Comparison of ENCODE assay signal across 8 cellular contexts in the genomic region with DNA sequence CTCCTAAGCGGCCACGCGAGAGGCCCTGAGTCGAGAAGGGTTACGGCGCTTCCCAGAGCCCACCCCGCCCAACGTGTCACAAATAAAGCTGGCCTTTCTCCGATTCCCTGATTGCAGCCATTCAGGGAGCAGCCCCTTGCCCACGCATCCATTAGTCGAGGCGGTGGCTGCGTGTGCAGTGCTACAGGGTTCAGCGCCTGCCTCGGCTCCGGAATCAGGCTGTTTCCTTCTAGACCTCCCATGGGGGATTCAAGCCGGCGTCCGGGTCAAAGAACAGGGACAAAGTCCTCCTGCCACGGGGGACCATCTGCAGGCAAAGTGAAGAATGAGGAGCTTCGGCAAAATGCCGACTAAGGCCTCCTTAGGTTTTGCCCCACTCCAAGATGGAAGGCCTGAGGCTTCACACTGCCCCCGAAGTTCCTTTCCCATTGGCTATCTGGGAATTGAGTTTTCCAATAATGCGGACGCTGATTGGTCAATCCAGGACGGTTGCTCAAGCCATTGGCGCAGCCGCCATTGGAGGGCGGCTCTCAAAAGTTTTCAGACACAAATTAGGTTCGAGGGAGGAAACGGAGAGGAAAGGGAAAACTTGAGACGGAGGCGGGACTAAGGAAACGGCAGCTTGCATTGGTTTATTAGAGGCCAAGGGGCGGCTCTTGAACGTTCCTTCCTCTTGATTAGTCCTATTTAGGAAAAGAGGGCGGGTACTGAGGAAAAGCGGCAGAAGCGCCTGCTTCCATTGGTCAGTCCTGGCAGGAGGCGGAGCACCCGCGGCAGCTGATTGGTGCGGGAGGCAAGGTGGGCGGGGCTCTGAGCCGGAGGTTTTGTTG. TPM values are rescaled to one million over a fixed set of nuclear protein-coding genes. Genes with fewer than 3 reads are reported as not detected.
DNase-seq lines count a peak whose midpoint lies in the region; FAIRE-seq and TF ChIP-seq lines count a peak whose summit lies in the region.

No MANE protein-coding gene starts in this region.

- no peaks in the 10 kb centered on the region for H3K27me3 Mint-ChIP-seq in activated naive CD4-positive, alpha-beta T cell treated with anti-CD3 and anti-CD28 coated beads for 36 hours (ENCODE audit: low read depth)

- DNase-seq in GM04503 (ENCODE audit: low read depth) (peak; percentile 100), HFF-Myc (ENCODE audit: extremely low read depth, low read depth) (peak; percentile 100), MV-4-11 (lab: John Stamatoyannopoulos, UW) (peak; percentile 100), SJSA1 (ENCODE audit: low read depth in 1 of 2, low spot score in 2 of 2) (peak; percentile 99 to 100), frontal cortex (ENCODE audit: low spot score in 2 of 2) (peak; percentile 95 to 96), stromal cell of bone marrow (ENCODE audit: low read depth) (peak; percentile 100)
- DNase-seq in activated naive CD4-positive, alpha-beta T cell treated with anti-CD3 and anti-CD28 coated beads for 36 hours: peak; percentile 98

- peak overlapping the region; percentile 96 for H3K27ac Mint-ChIP-seq in activated naive CD4-positive, alpha-beta T cell treated with anti-CD3 and anti-CD28 coated beads for 36 hours

- H3K36me3 Mint-ChIP-seq in activated naive CD4-positive, alpha-beta T cell treated with anti-CD3 and anti-CD28 coated beads for 36 hours (ENCODE audit: low read depth): peaks cover 18% of the 10 kb centered on the region

- H3K27ac ChIP-seq in SJSA1: peak overlapping the region; percentile 67

- H3K9me3 ChIP-seq in SJSA1 (replicated peaks) (no peaks in the 10 kb centered on the region; the same call in 1 of the 2 replicates), neuron (ENCODE audit: low read length) (no peaks in the 10 kb centered on the region)

- H3K27me3 ChIP-seq in SJSA1 (replicated peaks) (no peaks in the 10 kb centered on the region), neuron (ENCODE audit: insufficient read depth, low read length) (no peaks in the 10 kb centered on the region)

- intact Hi-C loops in activated naive CD4-positive, alpha-beta T cell treated with anti-CD3 and anti-CD28 coated beads for 36 hours (cut with micrococcal nuclease): loop anchor here (1.0 to 5.0 kb wide), 17 partner anchors 22 to 847 kb away; a partner anchor contains a TSS

- H3K36me3 ChIP-seq in SJSA1: 0 out of 2 replicates have a peak, but pooled peaks cover 3% of the 10 kb centered on the region
- peaks cover 3% of the 10 kb centered on the region for H3K36me3 ChIP-seq in neuron (ENCODE audit: insufficient read depth, low read length)

- H3K9me3 Mint-ChIP-seq in activated naive CD4-positive, alpha-beta T cell treated with anti-CD3 and anti-CD28 coated beads for 36 hours: peaks cover 11% of the 10 kb centered on the region

- H2AFZ ChIP-seq in neuron (ENCODE audit: low read depth, low read length): peak overlapping the region; percentile 24

- peaks cover 19% of the 10 kb centered on the region for H3K4me1 Mint-ChIP-seq in activated naive CD4-positive, alpha-beta T cell treated with anti-CD3 and anti-CD28 coated beads for 36 hours (ENCODE audit: low read depth)

- no peak for TF ChIP-seq CTCF in HFF-Myc (IDR thresholded peaks at IDR 0.05; ENCODE audit: low read depth, low read length, missing control alignments)

- peak overlapping the region; percentile 71 for H3K4me3 ChIP-seq in HFF-Myc (replicated peaks; ENCODE audit: low read depth, low read length)
- H3K4me3 ChIP-seq in SJSA1: peak overlapping the region; percentile 53
- H3K4me3 ChIP-seq in neuron (ENCODE audit: low read length): peak overlapping the region; percentile 77

- CTCF ChIA-PET in activated naive CD4-positive, alpha-beta T cell treated with anti-CD3 and anti-CD28 coated beads for 36 hours (lab: Charles Lee): interaction anchor here (0.9 to 2.8 kb wide), 6 partner anchors 22 to 215 kb away, joined by 3 to 14 read pairs (median 4); no protein-coding TSS in a partner anchor

- FAIRE-seq in frontal cortex (lab: Jason Lieb, UNC): peak; percentile 100

- peak overlapping the region; percentile 91 for H3K4me3 Mint-ChIP-seq in activated naive CD4-positive, alpha-beta T cell treated with anti-CD3 and anti-CD28 coated beads for 36 hours

- peaks cover 19% of the 10 kb centered on the region for H3K4me1 ChIP-seq in SJSA1 (replicated peaks)
- peaks cover 17% of the 10 kb centered on the region for H3K4me1 ChIP-seq in neuron (ENCODE audit: insufficient read depth, low read length)

RNA-seq across cellular contexts. Expression of a gene that starts 0.4 kb away (rescaled TPM):
- total RNA-seq in SJSA1 (2014; rRNA removed; shearing (Covaris generic)): 15.8 and 17.7 TPM in 2 replicates
- 10 to 100 TPM; 25.5 to 30.0 TPM for total RNA-seq in activated naive CD4-positive, alpha-beta T cell treated with anti-CD3 and anti-CD28 coated beads for 36 hours
- total RNA-seq in frontal cortex: 34.6 TPM

RNA-seq across cellular contexts. Expression of a gene that starts 40.5 kb away (rescaled TPM):
- not detected in 2 replicates for total RNA-seq in SJSA1 (2014; rRNA removed; shearing (Covaris generic))
- total RNA-seq in activated naive CD4-positive, alpha-beta T cell treated with anti-CD3 and anti-CD28 coated beads for 36 hours: under 1 TPM in 1 of 2 experiments, not detected in 1; 0.49 TPM
- total RNA-seq in frontal cortex: under 0.01 TPM

Comparison
In these comparisons a context has a peak if more than half of its experiments do, and no peak if none do; other contexts are left out.
1. Peak in every context shown above with its lines: DNase-seq, H3K4me3 ChIP-seq and H3K27ac ChIP-seq.